In the genomic region with DNA sequence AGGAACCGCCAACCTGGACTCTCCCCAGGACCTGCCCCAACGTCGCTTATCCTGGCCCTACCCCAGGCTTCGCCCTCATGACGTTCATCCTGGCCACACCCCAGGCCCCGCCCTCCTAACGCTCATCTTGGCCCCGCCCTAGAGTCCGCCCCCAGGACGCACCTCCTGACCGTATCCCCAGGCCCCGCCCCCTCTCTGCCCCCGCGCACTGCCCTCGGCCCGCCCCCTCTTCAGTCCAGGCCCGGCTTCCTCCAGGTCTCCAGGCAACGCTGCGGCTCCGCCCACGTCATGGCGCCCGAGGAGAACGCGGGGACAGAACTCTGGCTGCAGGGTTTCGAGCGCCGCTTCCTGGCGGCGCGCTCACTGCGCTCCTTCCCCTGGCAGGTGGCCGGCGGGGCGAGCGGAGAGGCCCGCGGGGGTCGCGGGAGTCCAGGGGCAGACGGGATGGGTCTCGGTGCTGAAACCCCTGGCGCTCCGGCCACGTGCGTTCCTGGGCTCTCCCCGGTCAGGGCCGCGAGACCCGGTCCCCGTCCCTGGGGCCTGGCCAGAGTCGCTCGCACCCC, we compare ENCODE assay signal across 8 cellular contexts. TPM values are rescaled to one million over a fixed set of nuclear protein-coding genes. Genes with fewer than 3 reads are reported as not detected.
DNase-seq lines count a peak whose midpoint lies in the region; ATAC-seq and TF ChIP-seq lines count a peak whose summit lies in the region.
"Not testable (repeated sequence)": the region's sequence is repeated elsewhere in the genome, so short reads cannot be mapped to it uniquely, and the experiment has no call there.

No MANE protein-coding gene starts in this region.

- DNase-seq in AG08395 (ENCODE audit: low spot score) (peak; percentile 92), Kasumi-1 (lab: John Stamatoyannopoulos, UW) (peak; percentile 79 to 87), RWPE2 (ENCODE audit: low spot score) (peak; percentile 98), activated T-helper 1 cell treated with Interleukin-2 at 50 U/mL for 16 hours (ENCODE audit: low read depth) (peak; percentile 93), epithelial cell of esophagus (ENCODE audit: low read depth) (peak; percentile 98), lung microvascular endothelial cell (ENCODE audit: low read depth in 2 of 2) (peak; percentile 96 to 99)
- DNase-seq in stimulated activated CD4-positive, alpha-beta T cell treated with anti-CD3 and anti-CD28 coated beads, Interleukin-2, amount 100 ng/mL, for 24 hours = peak; percentile 96 to 97

- H3K9me3 ChIP-seq in RWPE2 (ENCODE audit: severe bottlenecking) = not testable (repeated sequence)

- peak; percentile 17 for TF ChIP-seq CTCF in RWPE2 (IDR thresholded peaks at IDR 0.05; ENCODE audit: poor library complexity, severe bottlenecking)
- not testable (repeated sequence) for TF ChIP-seq CTCF in epithelial cell of esophagus (IDR thresholded peaks at IDR 0.05; ENCODE audit: insufficient read depth, low read depth, low read length, missing control alignments)

- H3K4me1 ChIP-seq in RWPE2 (ENCODE audit: insufficient read depth, poor library complexity, severe bottlenecking) = not testable (repeated sequence)

- H3K4me3 ChIP-seq in RWPE2 (ENCODE audit: severe bottlenecking) = peak overlapping the region; percentile 54
- H3K4me3 ChIP-seq in epithelial cell of esophagus (ENCODE audit: low read length) = peak overlapping the region; percentile 56

- not testable (repeated sequence) for H3K27me3 ChIP-seq in RWPE2 (ENCODE audit: insufficient read depth, poor library complexity, severe bottlenecking)

- H3K27ac ChIP-seq in RWPE2 (ENCODE audit: poor library complexity, severe bottlenecking) = peak overlapping the region; percentile 90

- not testable (repeated sequence) for H3K36me3 ChIP-seq in RWPE2 (ENCODE audit: low read depth)

- ATAC-seq in GM19452 (IDR thresholded peaks at IDR 0.05; ENCODE audit: unreplicated experiment) (peak; percentile 98), RWPE2 (ENCODE audit: low read depth) (peak; percentile 94)

RNA-seq across cellular contexts. Expression of a gene that starts 17.1 kb away (rescaled TPM):
- not detected in 2 replicates for total RNA-seq in lung microvascular endothelial cell

RNA-seq across cellular contexts. Expression of a gene that starts 57.4 kb away (rescaled TPM):
- not detected in 2 replicates for total RNA-seq in lung microvascular endothelial cell

Comparison
In these comparisons a context has a peak if more than half of its experiments do, and no peak if none do; other contexts are left out.
1. Peak in every context shown above with its lines: DNase-seq, ATAC-seq, H3K4me3 ChIP-seq and H3K27ac ChIP-seq.